ENCODE assay signal across 9 cellular contexts in genomic region chr1:50368179-50369007, GRCh38. TPM values are rescaled to one million over a fixed set of nuclear protein-coding genes. Genes with fewer than 3 reads are reported as not detected.
DNase-seq lines count a peak whose midpoint lies in the region; ATAC-seq and TF ChIP-seq lines count a peak whose summit lies in the region.
"Had no signal": no experiment of that assay in that cellular context is flagged by ENCODE, and none has a peak within 500 bp of the region (broad histone marks: within the 10 kb centered on the region; RNA-seq: fewer than 3 reads in every experiment).

No MANE protein-coding gene starts in this region.

- H3K9ac ChIP-seq in PC-3 (ENCODE audit: low read length): no peak overlapping the region

- H3K27me3 Mint-ChIP-seq in memory B cell: peaks cover 18% of the 10 kb centered on the region

- TF ChIP-seq POLR2A in GM18505 (IDR thresholded peaks at IDR 0.05; ENCODE audit: borderline replicate concordance, extremely low read depth, insufficient read depth, insufficient read length): no peak

- H3K9me3 ChIP-seq in PC-3 (ENCODE audit: low read length): no peaks in the 10 kb centered on the region
- no peaks in the 10 kb centered on the region for H3K9me3 ChIP-seq in tibial artery

- no peak overlapping the region for H3K4me2 ChIP-seq in PC-3 (ENCODE audit: low read length)

- H3K36me3 ChIP-seq in PC-3 (ENCODE audit: low read depth, low read length) (no peaks in the 10 kb centered on the region), tibial artery (no peaks in the 10 kb centered on the region)

- no peaks in the 10 kb centered on the region for H3K9me3 Mint-ChIP-seq in memory B cell

- no peak overlapping the region for H2AFZ ChIP-seq in PC-3 (ENCODE audit: low read length)

- H3K4me1 Mint-ChIP-seq in memory B cell: no peaks in the 10 kb centered on the region

- no peaks in the 10 kb centered on the region for H3F3A ChIP-seq in PC-3 (ENCODE audit: low read length, unreplicated experiment)

- no peaks in the 10 kb centered on the region for H3K4me1 ChIP-seq in PC-3 (ENCODE audit: insufficient read depth, low read length)
- peaks cover 0 to 7% (median 5%) of the 10 kb centered on the region in 4 donors for H3K4me1 ChIP-seq in tibial artery

- no peaks in the 10 kb centered on the region for H4K20me1 ChIP-seq in PC-3 (ENCODE audit: low read length)

- peak; percentile 57 for TF ChIP-seq CTCF in PC-3 (conservative IDR thresholded peaks at IDR 0.05; ENCODE audit: low read depth, low read length)
- peak; percentile 83 for TF ChIP-seq CTCF in choroid plexus epithelial cell (conservative IDR thresholded peaks at IDR 0.05; ENCODE audit: low read depth, low read length)
- TF ChIP-seq CTCF in tibial artery (IDR thresholded peaks at IDR 0.05): peak; percentile 59 to 62

- H3K9me2 ChIP-seq in PC-3 (replicated peaks; ENCODE audit: low read length): no peaks in the 10 kb centered on the region

- ATAC-seq in HG03045 (IDR thresholded peaks at IDR 0.05; ENCODE audit: unreplicated experiment) (peak; percentile 47), PC-3 (peak; percentile 49), memory B cell (ENCODE audit: low read depth) (no peak), GM18505 (IDR thresholded peaks at IDR 0.05; ENCODE audit: unreplicated experiment) (no peak)

- no peak overlapping the region for H3K4me3 Mint-ChIP-seq in memory B cell

- CTCF ChIA-PET in PC-3 (lab: Charles Lee): interaction anchor here (0.6 kb wide), 1 partner anchor 337 kb away, joined by 3 read pairs; no protein-coding TSS in a partner anchor

- DNase-seq in NCI-H2081 (lab: John Stamatoyannopoulos, UW) (peak; percentile 63 to 83), NCI-H2081 treated with DMSO at 0.1 percent for 48 hours (lab: John Stamatoyannopoulos, UW) (no peak), PC-3 (peak; percentile 23), choroid plexus epithelial cell (ENCODE audit: low read depth) (peak; percentile 25), memory B cell (ENCODE audit: low spot score in 2 of 2) (peak; percentile 26 to 32), tibial artery (no peak)

- POLR2A ChIA-PET in PC-3 (lab: Charles Lee; ENCODE audit: unreplicated experiment): no interaction called here

- H3K36me3 Mint-ChIP-seq in memory B cell: no peaks in the 10 kb centered on the region

- intact Hi-C loops in PC-3 (cut with micrococcal nuclease): loop anchor here (1.0 kb wide), 1 partner anchor 237 kb away; no protein-coding TSS in a partner anchor
- intact Hi-C loops in tibial artery (cut with DNase I; ENCODE audit: low total_unique reads): no loop called here

- no TSS peak for BruUV-seq in PC-3 (replicated peaks; lab: Mats Ljungman, UMichigan)

- no peak overlapping the region for H3K27ac ChIP-seq in PC-3 (ENCODE audit: low read length)
- no peak overlapping the region for H3K27ac ChIP-seq in tibial artery

- H3K4me3 ChIP-seq in PC-3 (ENCODE audit: low read length): no peak overlapping the region
- no peak overlapping the region for H3K4me3 ChIP-seq in choroid plexus epithelial cell (ENCODE audit: low read depth, low read length)
- H3K4me3 ChIP-seq in tibial artery: no peak overlapping the region

- no peak overlapping the region for H3K27ac Mint-ChIP-seq in memory B cell

- no peaks in the 10 kb centered on the region for H3K79me2 ChIP-seq in PC-3 (ENCODE audit: low read length)

- H3K27me3 ChIP-seq in PC-3 (ENCODE audit: low read length) (no peaks in the 10 kb centered on the region), tibial artery (peaks cover 0 to 24% of the 10 kb centered on the region in 2 donors)

RNA-seq across cellular contexts. Expression of gene DMRTA2, which starts 54.9 kb away (rescaled TPM):
- not detected in 2 replicates for total RNA-seq in PC-3 (2014; rRNA removed)
- total RNA-seq: activated CD8-positive, alpha-beta memory T cell treated with anti-CD3 and anti-CD28 coated beads for 36 hours had no signal

Comparison
In these comparisons a context has a peak if more than half of its experiments do, and no peak if none do; other contexts are left out.
1. DNase-seq: peak in NCI-H2081 (2 of 2), PC-3 (single experiment), choroid plexus epithelial cell (single experiment) and memory B cell (2 of 2); none in NCI-H2081 treated with DMSO at 0.1 percent for 48 hours (single experiment) and tibial artery (0 of 2).
2. ATAC-seq: peak in HG03045 (single experiment) and PC-3 (single experiment); none in memory B cell (single experiment) and GM18505 (single experiment).
3. Peak in every context shown above with its lines, with median percentiles within 50 percentile points of each other: CTCF ChIP-seq.